In genomic region chr2:201930831-201931230, GRCh38 we compare ENCODE assay signal across 21 cellular contexts.
A peak's percentile ranks its signal among the peaks of the same experiment; 100 is the strongest.
DNase-seq lines count a peak whose midpoint lies in the region; TF ChIP-seq lines count a peak whose summit lies in the region.
"Had no signal": no experiment of that assay in that cellular context is flagged by ENCODE, and none has a peak within 500 bp of the region (broad histone marks: within the 10 kb centered on the region; RNA-seq: fewer than 3 reads in every experiment).

No MANE protein-coding gene starts in this region.

- no peaks in the 10 kb centered on the region for H3K36me3 ChIP-seq in neural progenitor cell
- H3K36me3 ChIP-seq: BE2C had no signal

- peaks cover 15% of the 10 kb centered on the region for H3K27me3 ChIP-seq in neural progenitor cell
- H3K27me3 ChIP-seq: BE2C had no signal

- H3K36me3 Mint-ChIP-seq in HFFc6 (ENCODE audit: low read depth) = 0 out of 2 replicates have a peak, but pooled peaks cover 5% of the 10 kb centered on the region
- H3K36me3 Mint-ChIP-seq in neural progenitor cell = no peaks in the 10 kb centered on the region
- H3K36me3 Mint-ChIP-seq: CD8-positive, alpha-beta T cell; T-cell had no signal

- H3K27me3 Mint-ChIP-seq in HFFc6 (ENCODE audit: insufficient read depth) (no peaks in the 10 kb centered on the region; the same call in 1 of the 2 replicates), neural progenitor cell (ENCODE audit: insufficient read depth, low read depth) (peaks cover 22% of the 10 kb centered on the region)

- no peak overlapping the region for H3K4me3 ChIP-seq in NB4 (ENCODE audit: low read depth, low read length)
- no peak overlapping the region for H3K4me3 ChIP-seq in neural progenitor cell
- H3K4me3 ChIP-seq: GM23338, SK-N-MC had no signal

- H3K4me1 Mint-ChIP-seq in HFFc6 (ENCODE audit: low read depth) = peaks cover 48% of the 10 kb centered on the region
- peaks cover 52% of the 10 kb centered on the region for H3K4me1 Mint-ChIP-seq in neural progenitor cell
- H3K4me1 Mint-ChIP-seq: T-cell had no signal

- H3K79me2 ChIP-seq in neural progenitor cell (ENCODE audit: low read depth) = no peaks in the 10 kb centered on the region

- H3K27ac ChIP-seq in neural progenitor cell = no peak overlapping the region
- H3K27ac ChIP-seq: SK-N-MC had no signal

- H3K9ac ChIP-seq in neural progenitor cell = no peak overlapping the region

- H3F3A ChIP-seq in neural progenitor cell (ENCODE audit: low read depth) = peaks cover 40% of the 10 kb centered on the region

- H4K20me1 ChIP-seq in neural progenitor cell (ENCODE audit: low read depth) = peaks cover 17% of the 10 kb centered on the region

- peaks cover 4% of the 10 kb centered on the region; the same call in 1 of the 2 replicates for H3K9me3 Mint-ChIP-seq in HFFc6
- peaks cover 7% of the 10 kb centered on the region for H3K9me3 Mint-ChIP-seq in neural progenitor cell
- H3K9me3 Mint-ChIP-seq: CD8-positive, alpha-beta T cell had no signal

- TF ChIP-seq POLR2A in NB4 (IDR thresholded peaks at IDR 0.05; ENCODE audit: extremely low read depth, insufficient read length) = no peak

- peaks cover 27% of the 10 kb centered on the region for H3K4me1 ChIP-seq in neural progenitor cell

- H2AFZ ChIP-seq in neural progenitor cell (replicated peaks) = no peak overlapping the region
- H2AFZ ChIP-seq: GM23338 had no signal

- TF ChIP-seq CTCF in HFFc6 (IDR thresholded peaks at IDR 0.05) (no peak), NB4 (IDR thresholded peaks at IDR 0.05; ENCODE audit: low read depth, low read length) (no peak), neural progenitor cell (IDR thresholded peaks at IDR 0.05) (no peak)

- no peaks in the 10 kb centered on the region for H3K9me3 ChIP-seq in neural progenitor cell (ENCODE audit: low read depth)
- H3K9me3 ChIP-seq: BE2C had no signal

- H3K4me2 ChIP-seq in neural progenitor cell = no peak overlapping the region
- H3K4me2 ChIP-seq: GM23338 had no signal

- H3K27ac Mint-ChIP-seq in HFFc6 (0 out of 2 replicates have a peak overlapping the region, but pooled peaks have one; percentile 6), neural progenitor cell (no peak overlapping the region)
- H3K27ac Mint-ChIP-seq: CD8-positive, alpha-beta T cell; GM23338; T-cell had no signal

- H3K4me3 Mint-ChIP-seq in HFFc6 (no peak overlapping the region), neural progenitor cell (peak overlapping the region; percentile 31)
- H3K4me3 Mint-ChIP-seq: CD8-positive, alpha-beta T cell; GM23338; T-cell had no signal

- DNase-seq in HFFc6 (no peak), NB4 (ENCODE audit: low read depth) (peak; percentile 28), fibroblast of peridontal ligament (ENCODE audit: extremely low read depth) (peak; percentile 10), neural progenitor cell (ENCODE audit: low spot score) (no peak), cerebellum (ENCODE audit: low spot score) (no peak), AML-193 (lab: John Stamatoyannopoulos, UW) (no peak), NCI-H1930 (lab: John Stamatoyannopoulos, UW) (no peak), DMS153 treated with DMSO at 0.1 percent for 48 hours (lab: John Stamatoyannopoulos, UW; ENCODE audit: unreplicated experiment) (no peak)
- DNase-seq: BE2C; CD8-positive, alpha-beta T cell; DND-41; GDM1; KG1; NCI-H1105; NCI-H1694; NCI-H226; NCI-H526 treated with DMSO at 0.1 percent for 48 hours; PC-3; T-cell had no signal

Comparison
In these comparisons a context has a peak if more than half of its experiments do, and no peak if none do; other contexts are left out.
1. DNase-seq: peak in NB4 (single experiment) and fibroblast of peridontal ligament (single experiment); none in HFFc6 (single experiment), neural progenitor cell (single experiment), cerebellum (single experiment), AML-193 (0 of 2), NCI-H1930 (0 of 2) and DMS153 treated with DMSO at 0.1 percent for 48 hours (single experiment).